8 cellular contexts compared by ENCODE assay signal in genomic region chr1:6497215-6497866, GRCh38. TPM values are rescaled to one million over a fixed set of nuclear protein-coding genes. Genes with fewer than 3 reads are reported as not detected.
DNase-seq lines count a peak whose midpoint lies in the region; ATAC-seq and TF ChIP-seq lines count a peak whose summit lies in the region.

No MANE protein-coding gene starts in this region.

- H3K27ac ChIP-seq in OCI-LY7 (ENCODE audit: low read depth, low read length, poor library complexity, severe bottlenecking) (no peak overlapping the region), parathyroid adenoma (no peak overlapping the region)

- H3K27ac Mint-ChIP-seq in activated naive CD4-positive, alpha-beta T cell treated with anti-CD3 and anti-CD28 coated beads for 36 hours = no peak overlapping the region

- no peaks in the 10 kb centered on the region for H3K9me2 ChIP-seq in OCI-LY7 (ENCODE audit: insufficient read depth, low read length)

- H3K4me3 Mint-ChIP-seq in activated naive CD4-positive, alpha-beta T cell treated with anti-CD3 and anti-CD28 coated beads for 36 hours = peak overlapping the region; percentile 69

- H3K27me3 ChIP-seq in parathyroid adenoma (ENCODE audit: control insufficient read depth, insufficient read depth, low read length) = no peaks in the 10 kb centered on the region

- peaks cover 24% of the 10 kb centered on the region for H3K4me1 Mint-ChIP-seq in activated naive CD4-positive, alpha-beta T cell treated with anti-CD3 and anti-CD28 coated beads for 36 hours (ENCODE audit: low read depth)

- H3K79me2 ChIP-seq in OCI-LY7 (ENCODE audit: insufficient read depth, low read depth, low read length) (no peaks in the 10 kb centered on the region), parathyroid adenoma (no peaks in the 10 kb centered on the region)

- intact Hi-C loops in OCI-LY7 (cut with micrococcal nuclease; ENCODE audit: unreplicated experiment) = no loop called here
- intact Hi-C loops in activated naive CD4-positive, alpha-beta T cell treated with anti-CD3 and anti-CD28 coated beads for 36 hours (cut with micrococcal nuclease) = no loop called here
- intact Hi-C loops in head of caudate nucleus (cut with DNase I) = no loop called here

- BruUV-seq in OCI-LY7 (replicated peaks; lab: Mats Ljungman, UMichigan) = no TSS peak

- H3K4me1 ChIP-seq in OCI-LY7 (ENCODE audit: insufficient read depth, low read length, poor library complexity, severe bottlenecking) (no peaks in the 10 kb centered on the region), parathyroid adenoma (peaks cover 7% of the 10 kb centered on the region)

- TF ChIP-seq POLR2A in GM18505 (IDR thresholded peaks at IDR 0.05; ENCODE audit: borderline replicate concordance, extremely low read depth, insufficient read depth, insufficient read length) = no peak

- no peaks in the 10 kb centered on the region for H4K20me1 ChIP-seq in OCI-LY7 (ENCODE audit: insufficient read depth, low read length)

- H3K36me3 ChIP-seq in OCI-LY7 (ENCODE audit: insufficient read depth, low read length) = no peaks in the 10 kb centered on the region
- H3K36me3 ChIP-seq in parathyroid adenoma (ENCODE audit: control insufficient read depth, insufficient read depth, low read length) = no peaks in the 10 kb centered on the region

- TF ChIP-seq CTCF in GM12865 (IDR thresholded peaks at IDR 0.05; ENCODE audit: insufficient read depth, low read depth, low read length, missing control alignments) (no peak), OCI-LY7 (conservative IDR thresholded peaks at IDR 0.05; ENCODE audit: low read length) (no peak), parathyroid adenoma (IDR thresholded peaks at IDR 0.05) (no peak)

- H3K9me3 ChIP-seq in OCI-LY7 (ENCODE audit: low read length) = no peaks in the 10 kb centered on the region
- H3K9me3 ChIP-seq in parathyroid adenoma (ENCODE audit: control insufficient read depth, low read length) = no peaks in the 10 kb centered on the region

- peak; percentile 35 for DNase-seq in GM12865 (ENCODE audit: low read depth)
- peak; percentile 16 for DNase-seq in OCI-LY7 (ENCODE audit: low spot score)
- peak; percentile 56 for DNase-seq in activated naive CD4-positive, alpha-beta T cell treated with anti-CD3 and anti-CD28 coated beads for 36 hours
- peak in 41 of 42 donors; percentile 26 to 81 (median 60) for DNase-seq in head of caudate nucleus

- CTCF ChIA-PET in OCI-LY7 (lab: Charles Lee; ENCODE audit: unreplicated experiment) = no interaction called here
- CTCF ChIA-PET in activated naive CD4-positive, alpha-beta T cell treated with anti-CD3 and anti-CD28 coated beads for 36 hours (lab: Charles Lee) = interaction anchor here (1.4 kb wide), 1 partner anchor 11 kb away, joined by 5 read pairs; no protein-coding TSS in a partner anchor

- H3K4me2 ChIP-seq in OCI-LY7 (ENCODE audit: low read length) (peak overlapping the region; percentile 51; the same call in 1 of the 2 replicates), parathyroid adenoma (ENCODE audit: low read length) (peak overlapping the region; percentile 93)

- POLR2A ChIA-PET in OCI-LY7 (lab: Charles Lee) = no interaction called here

- H3K27me3 Mint-ChIP-seq in activated naive CD4-positive, alpha-beta T cell treated with anti-CD3 and anti-CD28 coated beads for 36 hours (ENCODE audit: low read depth) = no peaks in the 10 kb centered on the region

- no peak overlapping the region for H3K4me3 ChIP-seq in GM12865 (ENCODE audit: low read depth, low read length)
- no peak overlapping the region for H3K4me3 ChIP-seq in OCI-LY7 (ENCODE audit: low read depth, low read length, poor library complexity, severe bottlenecking)
- H3K4me3 ChIP-seq in parathyroid adenoma (ENCODE audit: low read depth, low read length) = peak overlapping the region; percentile 48

- H2AFZ ChIP-seq in OCI-LY7 (ENCODE audit: low read length) (no peak overlapping the region), parathyroid adenoma (peak overlapping the region; percentile 69)

- no peaks in the 10 kb centered on the region for H3K36me3 Mint-ChIP-seq in activated naive CD4-positive, alpha-beta T cell treated with anti-CD3 and anti-CD28 coated beads for 36 hours (ENCODE audit: low read depth)

- no peaks in the 10 kb centered on the region for H3K9me3 Mint-ChIP-seq in activated naive CD4-positive, alpha-beta T cell treated with anti-CD3 and anti-CD28 coated beads for 36 hours

- no peak for ATAC-seq in GM18873 (IDR thresholded peaks at IDR 0.05; ENCODE audit: low FRiP score, unreplicated experiment)
- ATAC-seq in HG03139 (IDR thresholded peaks at IDR 0.05; ENCODE audit: unreplicated experiment) = no peak
- ATAC-seq in GM18505 (IDR thresholded peaks at IDR 0.05; ENCODE audit: unreplicated experiment) = no peak

- no peak overlapping the region for H3K9ac ChIP-seq in parathyroid adenoma

RNA-seq across cellular contexts. Expression of gene PLEKHG5, which starts 5.9 kb away (rescaled TPM):
- 0.67 and 1.6 TPM in 2 replicates for total RNA-seq in OCI-LY7 (2014; rRNA removed; shearing (Covaris generic))
- total RNA-seq in OCI-LY7 (2022) = 1.7 and 2.4 TPM in 2 replicates
- total RNA-seq in activated naive CD4-positive, alpha-beta T cell treated with anti-CD3 and anti-CD28 coated beads for 36 hours = 1 to 10 TPM; 1.7 to 1.8 TPM

RNA-seq across cellular contexts. Expression of gene TNFRSF25, which starts 31.4 kb away (rescaled TPM):
- 1.7 and 2.8 TPM in 2 replicates for total RNA-seq in OCI-LY7 (2014; rRNA removed; shearing (Covaris generic))
- 0.65 and 1.7 TPM in 2 replicates for total RNA-seq in OCI-LY7 (2022)
- 10 to 100 TPM; 82.4 to 87.0 TPM for total RNA-seq in activated naive CD4-positive, alpha-beta T cell treated with anti-CD3 and anti-CD28 coated beads for 36 hours

RNA-seq across cellular contexts. Expression of gene NOL9, which starts 57.0 kb away (rescaled TPM):
- total RNA-seq in OCI-LY7 (2014; rRNA removed; shearing (Covaris generic)) = 30.7 and 39.1 TPM in 2 replicates
- total RNA-seq in OCI-LY7 (2022) = 58.8 and 65.5 TPM in 2 replicates
- 10 to 100 TPM; 24.6 to 29.6 TPM for total RNA-seq in activated naive CD4-positive, alpha-beta T cell treated with anti-CD3 and anti-CD28 coated beads for 36 hours

RNA-seq across cellular contexts. Expression of gene TAS1R1, which starts 57.8 kb away (rescaled TPM):
- not detected in 2 replicates for total RNA-seq in OCI-LY7 (2014; rRNA removed; shearing (Covaris generic))
- 0.11 TPM in 1 of 2 replicates, not detected in the other for total RNA-seq in OCI-LY7 (2022)
- total RNA-seq in activated naive CD4-positive, alpha-beta T cell treated with anti-CD3 and anti-CD28 coated beads for 36 hours = not detected

Comparison
In these comparisons a context has a peak if more than half of its experiments do, and no peak if none do; other contexts are left out.
1. RNA of gene TNFRSF25, which starts 31.4 kb away (total RNA-seq): 82.4 to 87.0 TPM in activated naive CD4-positive, alpha-beta T cell treated with anti-CD3 and anti-CD28 coated beads for 36 hours; 0.65 to 2.8 TPM in OCI-LY7; every median in the first group is over 10 times any median in the second.
2. Peak in every context shown above with its lines, with median percentiles within 50 percentile points of each other: DNase-seq.